Comparison of ENCODE assay signal across 8 cellular contexts in genomic region chr18:50298443-50299284, GRCh38. TPM values are rescaled to one million over a fixed set of nuclear protein-coding genes. Genes with fewer than 3 reads are reported as not detected.
A peak's percentile ranks its signal among the peaks of the same experiment; 100 is the strongest.
DNase-seq lines count a peak whose midpoint lies in the region; ATAC-seq and TF ChIP-seq lines count a peak whose summit lies in the region.

No MANE protein-coding gene starts in this region.

- no peak overlapping the region for H3K27ac Mint-ChIP-seq in activated T-cell treated with anti-CD3 and anti-CD28 coated beads, Interleukin-2, amount 50 U/mL, for 24 hours

- H3K4me3 Mint-ChIP-seq in activated T-cell treated with anti-CD3 and anti-CD28 coated beads, Interleukin-2, amount 50 U/mL, for 24 hours = peak overlapping the region; percentile 73

- H3K27ac ChIP-seq in tibial nerve = no peak overlapping the region

- TF ChIP-seq CTCF in kidney epithelial cell (IDR thresholded peaks at IDR 0.05; ENCODE audit: insufficient read depth, low read length, poor library complexity, severe bottlenecking) = no peak
- no peak for TF ChIP-seq CTCF in tibial nerve (IDR thresholded peaks at IDR 0.05)

- H3K36me3 Mint-ChIP-seq in activated T-cell treated with anti-CD3 and anti-CD28 coated beads, Interleukin-2, amount 50 U/mL, for 24 hours (ENCODE audit: low read depth) = no peaks in the 10 kb centered on the region

- H3K9me3 Mint-ChIP-seq in activated T-cell treated with anti-CD3 and anti-CD28 coated beads, Interleukin-2, amount 50 U/mL, for 24 hours = no peaks in the 10 kb centered on the region

- WGBS in tibial nerve, 2 donors = 31 to 33% methylated on average over 26 to 33 of the region's 49 CpGs

- TF ChIP-seq POLR2A in tibial nerve (IDR thresholded peaks at IDR 0.05) = no peak

- H3K27me3 Mint-ChIP-seq in activated T-cell treated with anti-CD3 and anti-CD28 coated beads, Interleukin-2, amount 50 U/mL, for 24 hours = peaks cover 36% of the 10 kb centered on the region

- ATAC-seq in GM21825 (IDR thresholded peaks at IDR 0.05; ENCODE audit: unreplicated experiment) = no peak

- no peak for TF ChIP-seq EP300 in tibial nerve (IDR thresholded peaks at IDR 0.05)

- H3K36me3 ChIP-seq in adipocyte (ENCODE audit: control insufficient read depth, insufficient read depth, low read length, severe bottlenecking) = no peaks in the 10 kb centered on the region
- no peaks in the 10 kb centered on the region for H3K36me3 ChIP-seq in kidney epithelial cell (ENCODE audit: control insufficient read depth, insufficient read depth, low read length)
- no peaks in the 10 kb centered on the region for H3K36me3 ChIP-seq in tibial nerve

- H3K4me1 ChIP-seq in adipocyte (ENCODE audit: control insufficient read depth, insufficient read depth, low read length) (no peaks in the 10 kb centered on the region), tibial nerve (peaks cover 0 to 14% (median 4%) of the 10 kb centered on the region in 4 donors)

- H3K4me1 Mint-ChIP-seq in activated T-cell treated with anti-CD3 and anti-CD28 coated beads, Interleukin-2, amount 50 U/mL, for 24 hours (ENCODE audit: low read depth) = peaks cover 5% of the 10 kb centered on the region

- H3K4me3 ChIP-seq in adipocyte (ENCODE audit: low read length) (peak overlapping the region; percentile 83), kidney epithelial cell (ENCODE audit: low read depth, low read length) (peak overlapping the region; percentile 30), tibial nerve (peak overlapping the region; percentile 19 to 53 (median 26))

- H3K9ac ChIP-seq in adipocyte (ENCODE audit: low read length) = no peak overlapping the region

- H3K27me3 ChIP-seq in adipocyte (replicated peaks; ENCODE audit: control insufficient read depth, insufficient read depth, low read length) = peaks cover 18% of the 10 kb centered on the region
- H3K27me3 ChIP-seq in kidney epithelial cell (ENCODE audit: control insufficient read depth, insufficient read depth, low read length) = peaks cover 2% of the 10 kb centered on the region
- peaks cover 0 to 20% of the 10 kb centered on the region in 2 donors for H3K27me3 ChIP-seq in tibial nerve

- H3K9me3 ChIP-seq in adipocyte (ENCODE audit: control insufficient read depth, low read length) = peaks cover 12% of the 10 kb centered on the region
- H3K9me3 ChIP-seq in tibial nerve = no peaks in the 10 kb centered on the region

- DNase-seq in activated T-cell treated with anti-CD3 and anti-CD28 coated beads, Interleukin-2, amount 50 U/mL, for 24 hours = peak; percentile 29
- no peak for DNase-seq in activated T-cell treated with anti-CD3 and anti-CD28 coated beads, Interleukin-2, amount 50 U/mL, for 1 hour
- no peak for DNase-seq in adipocyte (ENCODE audit: low read depth)
- DNase-seq in kidney epithelial cell (ENCODE audit: low read depth) = no peak
- no peak for DNase-seq in tibial nerve (ENCODE audit: low spot score in 2 of 2)
- no peak for DNase-seq in foreskin melanocyte
- no peak for DNase-seq in hypothalamus (lab: John Stamatoyannopoulos, UW)

RNA-seq across cellular contexts. Expression of gene CXXC1, which starts 11.2 kb away (rescaled TPM):
- total RNA-seq in kidney epithelial cell (41.3 and 45.8 TPM in 2 replicates), tibial nerve (100 to 1,000 TPM in 1 of 4 donors, 10 to 100 TPM in 3; 73.9 to 131 (median 81.6) TPM)

RNA-seq across cellular contexts. Expression of gene MBD1, which starts 17.3 kb away (rescaled TPM):
- total RNA-seq in kidney epithelial cell = 72.2 and 91.9 TPM in 2 replicates
- 100 to 1,000 TPM in 1 of 4 donors, 10 to 100 TPM in 3; 69.3 to 103 (median 85.7) TPM for total RNA-seq in tibial nerve

RNA-seq across cellular contexts. Expression of gene CFAP53, which starts 32.4 kb away (rescaled TPM):
- total RNA-seq in kidney epithelial cell (0.29 and 1.3 TPM in 2 replicates), tibial nerve (1 to 10 TPM; 1.5 to 1.7 (median 1.6) TPM)

Comparison
In these comparisons a context has a peak if more than half of its experiments do, and no peak if none do; other contexts are left out.
1. H3K4me3 ChIP-seq: peak in every context shown above with its lines; median percentile 83 in adipocyte; 30 in kidney epithelial cell; 26 in tibial nerve.